ENCODE assay signal across 9 cellular contexts in the genomic region with DNA sequence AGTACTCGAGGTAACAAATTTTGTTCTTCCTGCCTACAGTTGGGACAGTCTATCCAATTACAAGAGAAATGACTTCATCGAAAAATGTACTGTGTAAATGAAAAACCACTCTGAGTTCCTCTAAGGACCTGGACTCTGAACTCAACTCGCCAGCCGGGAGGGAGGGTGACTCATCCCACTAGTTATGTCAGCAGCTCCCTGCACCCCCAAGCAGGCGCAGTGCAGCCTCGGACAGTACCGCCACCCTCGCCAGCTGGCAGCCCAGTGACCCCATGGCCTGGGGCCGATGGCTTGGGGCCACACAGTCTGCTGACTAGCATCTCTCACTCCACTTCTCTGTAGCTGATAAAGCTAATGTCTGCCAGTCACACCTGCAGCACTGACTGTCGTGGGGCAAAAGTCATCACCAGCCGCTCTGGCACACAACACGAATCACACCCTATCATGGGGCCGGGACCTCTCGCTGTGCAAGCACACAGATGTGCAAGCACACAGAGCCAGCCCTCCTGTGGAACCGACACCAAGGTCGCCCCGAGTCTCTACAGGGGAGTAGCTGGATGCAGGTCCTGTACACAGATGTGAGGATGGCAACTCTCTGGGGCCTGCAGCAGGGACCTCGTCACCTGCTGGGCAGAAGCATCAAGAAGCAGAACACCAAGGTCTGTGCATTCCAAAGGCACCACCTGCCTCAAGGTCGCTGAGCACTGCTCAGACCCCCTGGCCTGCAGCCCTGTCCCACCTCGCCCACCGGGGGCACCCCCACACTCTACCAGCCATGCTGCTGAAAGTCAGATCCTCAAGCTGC. TPM values are rescaled to one million over a fixed set of nuclear protein-coding genes. Genes with fewer than 3 reads are reported as not detected.
DNase-seq lines count a peak whose midpoint lies in the region; ATAC-seq and TF ChIP-seq lines count a peak whose summit lies in the region.
"Had no signal": no experiment of that assay in that cellular context is flagged by ENCODE, and none has a peak within 500 bp of the region (broad histone marks: within the 10 kb centered on the region; RNA-seq: fewer than 3 reads in every experiment).

No MANE protein-coding gene starts in this region.

- H3K36me3 Mint-ChIP-seq in T-helper 17 cell (ENCODE audit: low read depth) = peaks cover 8% of the 10 kb centered on the region
- peaks cover 63% of the 10 kb centered on the region for H3K36me3 Mint-ChIP-seq in central memory CD8-positive, alpha-beta T cell (ENCODE audit: insufficient read depth)

- 36 to 65% (median 54%) methylated on average over 10 to 21 of the region's 21 CpGs for WGBS in spleen, 5 donors

- ATAC-seq in T-helper 17 cell = peak; percentile 31
- ATAC-seq in central memory CD8-positive, alpha-beta T cell (replicated peaks; ENCODE audit: extremely low read depth, poor library complexity, severe bottlenecking) = no peak
- ATAC-seq in GM19351 (IDR thresholded peaks at IDR 0.05; ENCODE audit: unreplicated experiment) = no peak
- ATAC-seq in GM18858 (IDR thresholded peaks at IDR 0.05; ENCODE audit: unreplicated experiment) = no peak

- DNase-seq in H7 (peak; percentile 66), T-helper 17 cell (no peak), kidney glomerular epithelial cell (lab: John Stamatoyannopoulos, UW) (peak; percentile 84), spleen (peak; percentile 86), NCI-H2081 treated with DMSO at 0.1 percent for 48 hours (lab: John Stamatoyannopoulos, UW) (no peak)
- no peak for DNase-seq in central memory CD8-positive, alpha-beta T cell (ENCODE audit: low spot score in 2 of 2)

- no peaks in the 10 kb centered on the region for H3K9me3 ChIP-seq in T-helper 17 cell (ENCODE audit: control insufficient read depth, low read length, poor library complexity, severe bottlenecking)
- H3K9me3 ChIP-seq in spleen = no peaks in the 10 kb centered on the region

- no peak for TF ChIP-seq CTCF in spleen (IDR thresholded peaks at IDR 0.05 in 8 of 11, conservative IDR thresholded peaks at IDR 0.05 in 3 of 11)

- H3K4me3 Mint-ChIP-seq in T-helper 17 cell = peak overlapping the region; percentile 19
- H3K4me3 Mint-ChIP-seq in central memory CD8-positive, alpha-beta T cell = peak overlapping the region; percentile 86
- H3K4me3 Mint-ChIP-seq: T-helper 1 cell treated with Interleukin-12 subunit alpha and Interleukin-12 subunit beta and Interleukin-4 antibody, amounts not matched to agents 30 μg/mL and 1 μg/mL, for 36 hours had no signal

- H3K4me3 ChIP-seq in H7 (ENCODE audit: insufficient read depth, low read depth, low read length) (no peak overlapping the region), spleen (peak overlapping the region in 1 of 8 donors; percentile 45)

- TF ChIP-seq POLR2A in spleen (IDR thresholded peaks at IDR 0.05) = no peak

- peak overlapping the region; percentile 24 to 100 (median 78) for H3K27ac ChIP-seq in spleen

- peak overlapping the region; percentile 93 for H3K27ac Mint-ChIP-seq in T-helper 17 cell
- H3K27ac Mint-ChIP-seq in central memory CD8-positive, alpha-beta T cell (ENCODE audit: low read depth) = peak overlapping the region; percentile 78
- H3K27ac Mint-ChIP-seq: T-helper 1 cell treated with Interleukin-12 subunit alpha and Interleukin-12 subunit beta and Interleukin-4 antibody, amounts not matched to agents 30 μg/mL and 1 μg/mL, for 36 hours had no signal

- H3K27me3 Mint-ChIP-seq in T-helper 17 cell = no peaks in the 10 kb centered on the region
- no peaks in the 10 kb centered on the region for H3K27me3 Mint-ChIP-seq in central memory CD8-positive, alpha-beta T cell

- peaks cover 53 to 95% (median 69%) of the 10 kb centered on the region in 6 donors for H3K4me1 ChIP-seq in spleen

- intact Hi-C loops in spleen (cut with DNase I; ENCODE audit: low total_unique reads) = no loop called here

- H3K27me3 ChIP-seq in H7 (ENCODE audit: control insufficient read depth, insufficient read depth, low read length) = no peaks in the 10 kb centered on the region
- no peaks in the 10 kb centered on the region for H3K27me3 ChIP-seq in spleen (replicated peaks in 1 of 7)

- peaks cover 50% of the 10 kb centered on the region for H3K4me1 Mint-ChIP-seq in T-helper 17 cell
- H3K4me1 Mint-ChIP-seq in central memory CD8-positive, alpha-beta T cell = peaks cover 62% of the 10 kb centered on the region

- H3K36me3 ChIP-seq in H7 (replicated peaks; ENCODE audit: control insufficient read depth, insufficient read depth, low read length) = peaks cover 42% of the 10 kb centered on the region
- peaks cover 7 to 93% (median 60%) of the 10 kb centered on the region in 6 donors for H3K36me3 ChIP-seq in spleen

- H3K9me3 Mint-ChIP-seq in central memory CD8-positive, alpha-beta T cell = no peaks in the 10 kb centered on the region
- H3K9me3 Mint-ChIP-seq: T-helper 1 cell treated with Interleukin-12 subunit alpha and Interleukin-12 subunit beta and Interleukin-4 antibody, amounts not matched to agents 30 μg/mL and 1 μg/mL, for 36 hours had no signal

RNA-seq across cellular contexts. Expression of gene CSNK1D, which starts 5.7 kb away (rescaled TPM):
- total RNA-seq in H7 (2014; rRNA removed; shearing (Covaris generic)) = 31.7 and 37.3 TPM in 2 replicates
- total RNA-seq in T-helper 17 cell = 100 to 1,000 TPM; 218 to 273 TPM
- 100 to 1,000 TPM in 5 of 7 donors, 10 to 100 TPM in 2; 74.3 to 216 (median 160) TPM for total RNA-seq in spleen
- polyA plus RNA-seq in spleen = 100 to 1,000 TPM in 1 of 3 donors, 10 to 100 TPM in 2; 46.5 to 122 (median 67.2) TPM

RNA-seq across cellular contexts. Expression of gene SLC16A3, which starts 38.9 kb away (rescaled TPM):
- 31.2 and 52.0 TPM in 2 replicates for total RNA-seq in H7 (2014; rRNA removed; shearing (Covaris generic))
- 10 to 100 TPM; 47.2 to 56.2 TPM for total RNA-seq in T-helper 17 cell
- total RNA-seq in spleen = 100 to 1,000 TPM in 3 of 7 donors, 10 to 100 TPM in 4; 41.7 to 185 (median 91.6) TPM
- polyA plus RNA-seq in spleen = 10 to 100 TPM; 11.1 to 28.2 (median 16.5) TPM

RNA-seq across cellular contexts. Expression of gene CD7, which starts 49.6 kb away (rescaled TPM):
- 0.38 and 1.7 TPM in 2 replicates for total RNA-seq in H7 (2014; rRNA removed; shearing (Covaris generic))
- total RNA-seq in T-helper 17 cell = 100 to 1,000 TPM; 119 to 122 TPM
- total RNA-seq in spleen = 10 to 100 TPM; 18.9 to 60.1 (median 39.4) TPM
- 10 to 100 TPM; 14.8 to 24.5 (median 16.1) TPM for polyA plus RNA-seq in spleen

RNA-seq across cellular contexts. Expression of gene CCDC57, which starts 55.1 kb away (rescaled TPM):
- total RNA-seq in H7 (2014; rRNA removed; shearing (Covaris generic)) = 3.7 and 6.0 TPM in 2 replicates
- total RNA-seq in T-helper 17 cell (10 to 100 TPM; 79.1 to 89.0 TPM), spleen (10 to 100 TPM; 28.8 to 59.6 (median 43.6) TPM)
- polyA plus RNA-seq in spleen = 100 to 1,000 TPM in 1 of 3 donors, 10 to 100 TPM in 2; 82.4 to 164 (median 83.0) TPM

Comparison
In these comparisons a context has a peak if more than half of its experiments do, and no peak if none do; other contexts are left out.
1. DNase-seq: peak in H7 (single experiment), kidney glomerular epithelial cell (single experiment) and spleen (single experiment); none in T-helper 17 cell (0 of 3), central memory CD8-positive, alpha-beta T cell (0 of 2) and NCI-H2081 treated with DMSO at 0.1 percent for 48 hours (single experiment).